ENCODE assay signal across 9 cellular contexts in genomic region chr20:54078296-54078695, GRCh38. TPM values are rescaled to one million over a fixed set of nuclear protein-coding genes. Genes with fewer than 3 reads are reported as not detected.
DNase-seq lines count a peak whose midpoint lies in the region; ATAC-seq and TF ChIP-seq lines count a peak whose summit lies in the region.
"Had no signal": no experiment of that assay in that cellular context is flagged by ENCODE, and none has a peak within 500 bp of the region (broad histone marks: within the 10 kb centered on the region; RNA-seq: fewer than 3 reads in every experiment).

No MANE protein-coding gene starts in this region.

- ATAC-seq in GM19351 (IDR thresholded peaks at IDR 0.05; ENCODE audit: unreplicated experiment) (peak; percentile 66), HG03469 (IDR thresholded peaks at IDR 0.05; ENCODE audit: unreplicated experiment) (peak; percentile 54), WTC11 (no peak)
- ATAC-seq in activated T-helper 17 cell treated with anti-CD3 and anti-CD28 coated beads, Interleukin-2, amount 50 U/mL, for 72 hours (replicated peaks), result peak; percentile 52

- in situ Hi-C loops in HAP-1 (cut with MboI; ENCODE audit: low sequenced_read_pairs), result no loop called here

- POLR2A ChIA-PET in WTC11 (lab: Charles Lee), result no interaction called here

- no peaks in the 10 kb centered on the region for H3K9me3 ChIP-seq in BLaER1
- H3K9me3 ChIP-seq in SJCRH30 (replicated peaks), result no peaks in the 10 kb centered on the region
- no peaks in the 10 kb centered on the region; the same call in 1 of the 2 replicates for H3K9me3 ChIP-seq in HAP-1

- H3K27ac ChIP-seq in BLaER1, result peak overlapping the region; percentile 69
- no peak overlapping the region for H3K27ac ChIP-seq in SJCRH30
- H3K27ac ChIP-seq: dorsolateral prefrontal cortex had no signal

- CTCF ChIA-PET in WTC11 (lab: Charles Lee), result interaction anchor here (0.7 kb wide), 1 partner anchor 129 kb away, joined by 6 read pairs; no protein-coding TSS in a partner anchor

- no peak for TF ChIP-seq CTCF in WTC11 (IDR thresholded peaks at IDR 0.05)

- no peaks in the 10 kb centered on the region for H3K36me3 Mint-ChIP-seq in activated T-helper 17 cell treated with anti-CD3 and anti-CD28 coated beads, Interleukin-2, amount 50 U/mL, for 72 hours (ENCODE audit: low read depth)
- no peaks in the 10 kb centered on the region for H3K36me3 Mint-ChIP-seq in WTC11

- H3K9ac ChIP-seq in BLaER1, result no peak overlapping the region; the same call in 1 of the 2 replicates

- H3K27ac Mint-ChIP-seq in activated T-helper 17 cell treated with anti-CD3 and anti-CD28 coated beads, Interleukin-2, amount 50 U/mL, for 72 hours, result peak overlapping the region; percentile 18
- no peak overlapping the region for H3K27ac Mint-ChIP-seq in WTC11

- H3K4me3 ChIP-seq in BLaER1 (peak overlapping the region; percentile 30; the same call in 1 of the 2 replicates), SJCRH30 (no peak overlapping the region), HAP-1 (no peak overlapping the region)
- H3K4me3 ChIP-seq: dorsolateral prefrontal cortex had no signal

- H3K4me1 Mint-ChIP-seq in activated T-helper 17 cell treated with anti-CD3 and anti-CD28 coated beads, Interleukin-2, amount 50 U/mL, for 72 hours, result peaks cover 10% of the 10 kb centered on the region
- no peaks in the 10 kb centered on the region for H3K4me1 Mint-ChIP-seq in WTC11

- peaks cover 3% of the 10 kb centered on the region for H3K9me3 Mint-ChIP-seq in activated T-helper 17 cell treated with anti-CD3 and anti-CD28 coated beads, Interleukin-2, amount 50 U/mL, for 72 hours
- H3K9me3 Mint-ChIP-seq in WTC11, result no peaks in the 10 kb centered on the region

- H3K36me3 ChIP-seq in BLaER1 (no peaks in the 10 kb centered on the region), SJCRH30 (no peaks in the 10 kb centered on the region), HAP-1 (replicated peaks) (no peaks in the 10 kb centered on the region)

- peak overlapping the region; percentile 71 for H3K4me3 Mint-ChIP-seq in activated T-helper 17 cell treated with anti-CD3 and anti-CD28 coated beads, Interleukin-2, amount 50 U/mL, for 72 hours
- no peak overlapping the region for H3K4me3 Mint-ChIP-seq in WTC11

- peaks cover 81% of the 10 kb centered on the region for H3K4me1 ChIP-seq in BLaER1
- H3K4me1 ChIP-seq in SJCRH30, result no peaks in the 10 kb centered on the region
- H3K4me1 ChIP-seq in HAP-1, result no peaks in the 10 kb centered on the region

- DNase-seq in SJCRH30 (no peak), WTC11 (ENCODE audit: low spot score) (no peak), SW 1271 (lab: John Stamatoyannopoulos, UW) (no peak), HAP-1 (ENCODE audit: low spot score in 2 of 2) (no peak)
- DNase-seq: dorsolateral prefrontal cortex had no signal

- H3K27me3 Mint-ChIP-seq in activated T-helper 17 cell treated with anti-CD3 and anti-CD28 coated beads, Interleukin-2, amount 50 U/mL, for 72 hours, result no peaks in the 10 kb centered on the region
- no peaks in the 10 kb centered on the region for H3K27me3 Mint-ChIP-seq in WTC11 (ENCODE audit: low read depth)

- H3K27me3 ChIP-seq in BLaER1, result no peaks in the 10 kb centered on the region
- no peaks in the 10 kb centered on the region for H3K27me3 ChIP-seq in SJCRH30
- H3K27me3 ChIP-seq in HAP-1 (ENCODE audit: low read depth), result no peaks in the 10 kb centered on the region

- peak overlapping the region; percentile 81 for H3K4me2 ChIP-seq in BLaER1

- H4K20me1 ChIP-seq in BLaER1, result no peaks in the 10 kb centered on the region

TF ChIP-seq in WTC11, 78 proteins besides CTCF, POLR2A, EP300 and RAD21:
- TF ChIP-seq E2F5 (CRISPR knock-in tag; IDR thresholded peaks at IDR 0.05), result no peak
- TF ChIP-seq PRRX2 (CRISPR knock-in tag; IDR thresholded peaks at IDR 0.05), result no peak
- TF ChIP-seq HMGA2 (CRISPR knock-in tag; IDR thresholded peaks at IDR 0.05), result no peak
- TF ChIP-seq JAZF1 (CRISPR knock-in tag; IDR thresholded peaks at IDR 0.05), result no peak
- TF ChIP-seq ZNF232 (CRISPR knock-in tag; IDR thresholded peaks at IDR 0.05), result no peak
- no peak for TF ChIP-seq GABPB1 (CRISPR knock-in tag; IDR thresholded peaks at IDR 0.05)
- no peak for TF ChIP-seq MXD4 (CRISPR knock-in tag; IDR thresholded peaks at IDR 0.05; ENCODE audit: borderline replicate concordance)
- no peak for TF ChIP-seq ARID4B (CRISPR knock-in tag; IDR thresholded peaks at IDR 0.05; ENCODE audit: borderline replicate concordance)
- no peak for TF ChIP-seq CDX4 (CRISPR knock-in tag; IDR thresholded peaks at IDR 0.05; ENCODE audit: borderline replicate concordance)
- TF ChIP-seq ZSCAN18 (CRISPR knock-in tag; IDR thresholded peaks at IDR 0.05), result no peak

RNA-seq across cellular contexts. Expression of gene BCAS1, which starts 7.9 kb away (rescaled TPM):
- under 1 TPM in 1 of 2 donors, not detected in 1; 0.11 TPM for total RNA-seq in activated T-helper 17 cell treated with anti-CD3 and anti-CD28 coated beads, Interleukin-2, amount 50 U/mL, for 72 hours
- 0.16 and 0.23 TPM in 2 replicates for total RNA-seq in SJCRH30 (2014; rRNA removed; shearing (Covaris generic))
- 0.11 to 0.25 TPM (median 0.18 TPM) in 3 replicates for total RNA-seq in WTC11 (2021)
